ENCODE assay signal across 1 cellular context in genomic region chr17:2054262-2054739, GRCh38.
TF ChIP-seq lines count a peak whose summit lies in the region.

No MANE protein-coding gene starts in this region.

TF ChIP-seq in HepG2, 621 proteins besides CTCF, POLR2A, EP300 and RAD21 (continues in another document):
- TF ChIP-seq ZIK1 (CRISPR knock-in tag; IDR thresholded peaks at IDR 0.05; ENCODE audit: borderline replicate concordance, low read depth) (no peak), XBP1 (CRISPR knock-in tag; IDR thresholded peaks at IDR 0.05) (no peak), HHEX (CRISPR knock-in tag; IDR thresholded peaks at IDR 0.05) (no peak), ATF2 (CRISPR knock-in tag; IDR thresholded peaks at IDR 0.05) (no peak), ZNF558 (CRISPR knock-in tag; IDR thresholded peaks at IDR 0.05; ENCODE audit: borderline replicate concordance) (no peak), ZNF343 (CRISPR knock-in tag; IDR thresholded peaks at IDR 0.05) (no peak), ZNF776 (CRISPR knock-in tag; IDR thresholded peaks at IDR 0.05) (no peak), ZNF446 (CRISPR knock-in tag; IDR thresholded peaks at IDR 0.05) (no peak), IRX3 (CRISPR knock-in tag; IDR thresholded peaks at IDR 0.05; ENCODE audit: borderline replicate concordance, low read depth) (no peak), BORCS8-MEF2B (CRISPR knock-in tag; IDR thresholded peaks at IDR 0.05) (no peak), MAZ (IDR thresholded peaks at IDR 0.05; ENCODE audit: borderline replicate concordance, low read depth, low read length) (no peak), MAZ (CRISPR knock-in tag; IDR thresholded peaks at IDR 0.05; ENCODE audit: low read depth) (0 out of 2 replicates have a peak, but pooled peaks have one; percentile 7), ASH2L (IDR thresholded peaks at IDR 0.05; ENCODE audit: insufficient read length, low read depth, low read length) (no peak), ZBTB2 (CRISPR knock-in tag; IDR thresholded peaks at IDR 0.05; ENCODE audit: low read depth) (no peak), ZNF772 (CRISPR knock-in tag; IDR thresholded peaks at IDR 0.05) (no peak), GATA4 (IDR thresholded peaks at IDR 0.05; ENCODE audit: borderline replicate concordance, low read depth) (no peak), ZNF430 (CRISPR knock-in tag; IDR thresholded peaks at IDR 0.05) (0 out of 2 replicates have a peak, but pooled peaks have one; percentile 11), ZNF3 (CRISPR knock-in tag; IDR thresholded peaks at IDR 0.05) (no peak), NAIF1 (CRISPR knock-in tag; IDR thresholded peaks at IDR 0.05; ENCODE audit: borderline replicate concordance) (no peak), NR1H2 (CRISPR knock-in tag; IDR thresholded peaks at IDR 0.05; ENCODE audit: borderline replicate concordance, low read depth) (no peak), IKZF4 (CRISPR knock-in tag; IDR thresholded peaks at IDR 0.05; ENCODE audit: borderline replicate concordance, low read depth, not compliant biosample characterization) (no peak), KLF9 (CRISPR knock-in tag; IDR thresholded peaks at IDR 0.05; ENCODE audit: low read depth) (no peak), ZKSCAN5 (CRISPR knock-in tag; IDR thresholded peaks at IDR 0.05) (no peak), BCL6 (CRISPR knock-in tag; IDR thresholded peaks at IDR 0.05) (no peak), ZNF800 (CRISPR knock-in tag; IDR thresholded peaks at IDR 0.05) (peak; percentile 33; the same call in 1 of the 2 replicates), RBM39 (IDR thresholded peaks at IDR 0.05; ENCODE audit: low read depth, low read length, poor library complexity, severe bottlenecking) (peak; percentile 16), GFI1 (CRISPR knock-in tag; IDR thresholded peaks at IDR 0.05; ENCODE audit: borderline replicate concordance) (no peak), HOXA5 (CRISPR knock-in tag; IDR thresholded peaks at IDR 0.05) (no peak), FOXA1 (IDR thresholded peaks at IDR 0.05) (no peak), FOXA1 (CRISPR knock-in tag; IDR thresholded peaks at IDR 0.05) (no peak), TOE1 (CRISPR knock-in tag; IDR thresholded peaks at IDR 0.05) (no peak), TOPORS (CRISPR knock-in tag; IDR thresholded peaks at IDR 0.05) (no peak), KAT7 (CRISPR knock-in tag; IDR thresholded peaks at IDR 0.05; ENCODE audit: borderline replicate concordance) (no peak), E2F2 (CRISPR knock-in tag; IDR thresholded peaks at IDR 0.05; ENCODE audit: borderline replicate concordance) (no peak), KLF16 (CRISPR knock-in tag; IDR thresholded peaks at IDR 0.05) (no peak), ZNF530 (CRISPR knock-in tag; IDR thresholded peaks at IDR 0.05; ENCODE audit: low read depth) (no peak), ZNF232 (CRISPR knock-in tag; IDR thresholded peaks at IDR 0.05; ENCODE audit: borderline replicate concordance) (no peak), NR3C1 (CRISPR knock-in tag; IDR thresholded peaks at IDR 0.05) (no peak), ZBTB46 (CRISPR knock-in tag; IDR thresholded peaks at IDR 0.05; ENCODE audit: borderline replicate concordance) (no peak), NCOR1 (IDR thresholded peaks at IDR 0.05; ENCODE audit: borderline replicate concordance, low read length) (no peak), ZFP82 (CRISPR knock-in tag; IDR thresholded peaks at IDR 0.05; ENCODE audit: borderline replicate concordance) (peak; percentile 8; the same call in 1 of the 2 replicates), NFIB (CRISPR knock-in tag; IDR thresholded peaks at IDR 0.05; ENCODE audit: borderline replicate concordance) (no peak), ZNF354B (CRISPR knock-in tag; IDR thresholded peaks at IDR 0.05) (peak; percentile 72; the same call in 1 of the 2 replicates), TAF15 (IDR thresholded peaks at IDR 0.05; ENCODE audit: low read depth, low read length, poor library complexity, severe bottlenecking) (no peak), CBX5 (CRISPR knock-in tag; IDR thresholded peaks at IDR 0.05; ENCODE audit: borderline replicate concordance) (no peak), ATF6 (CRISPR knock-in tag; conservative IDR thresholded peaks at IDR 0.05) (no peak), HNF4G (IDR thresholded peaks at IDR 0.05; ENCODE audit: borderline replicate concordance, low read depth, low read length) (no peak), HNF4G (CRISPR knock-in tag; IDR thresholded peaks at IDR 0.05; ENCODE audit: borderline replicate concordance, low read depth) (no peak), ZNF264 (CRISPR knock-in tag; IDR thresholded peaks at IDR 0.05) (no peak), TBL1XR1 (IDR thresholded peaks at IDR 0.05; ENCODE audit: borderline replicate concordance, low read length, partially characterized antibody) (no peak), ZNF629 (CRISPR knock-in tag; conservative IDR thresholded peaks at IDR 0.05) (no peak), NR2F6 (IDR thresholded peaks at IDR 0.05) (no peak), NR2F6 (CRISPR knock-in tag; IDR thresholded peaks at IDR 0.05) (no peak), ZKSCAN8 (CRISPR knock-in tag; IDR thresholded peaks at IDR 0.05; ENCODE audit: borderline replicate concordance) (no peak), SRSF1 (optimal IDR thresholded peaks at IDR 0.05; ENCODE audit: low read depth, low read length) (peak; percentile 47), SCMH1 (CRISPR knock-in tag; IDR thresholded peaks at IDR 0.05; ENCODE audit: borderline replicate concordance) (no peak), MTERF4 (CRISPR knock-in tag; IDR thresholded peaks at IDR 0.05) (no peak), HNF1B (CRISPR knock-in tag; IDR thresholded peaks at IDR 0.05) (no peak), SNAPC2 (CRISPR knock-in tag; IDR thresholded peaks at IDR 0.05) (no peak)
